ENCODE assay signal across 17 cellular contexts in genomic region chr4:2825184-2825506, GRCh38. TPM values are rescaled to one million over a fixed set of nuclear protein-coding genes. Genes with fewer than 3 reads are reported as not detected.
DNase-seq lines count a peak whose midpoint lies in the region; ATAC-seq and TF ChIP-seq lines count a peak whose summit lies in the region.
"Had no signal": no experiment of that assay in that cellular context is flagged by ENCODE, and none has a peak within 500 bp of the region (broad histone marks: within the 10 kb centered on the region; RNA-seq: fewer than 3 reads in every experiment).

No MANE protein-coding gene starts in this region.

- H3K9me3 ChIP-seq in right atrium auricular region (no peaks in the 10 kb centered on the region), BLaER1 (no peaks in the 10 kb centered on the region), neural progenitor cell (ENCODE audit: low read depth) (no peaks in the 10 kb centered on the region), testis (no peaks in the 10 kb centered on the region)

- intact Hi-C loops in Right ventricle myocardium inferior (cut with DNase I), result no loop called here
- intact Hi-C loops in testis (cut with DNase I; ENCODE audit: low total_unique reads), result no loop called here

- no peak overlapping the region for H3K4me3 ChIP-seq in right atrium auricular region
- no peak overlapping the region for H3K4me3 ChIP-seq in BLaER1
- no peak overlapping the region for H3K4me3 ChIP-seq in neural progenitor cell
- no peak overlapping the region for H3K4me3 ChIP-seq in testis
- H3K4me3 ChIP-seq: GM23248 had no signal

- no peak overlapping the region for H3K4me3 Mint-ChIP-seq in T-helper 2 cell treated with Interferon-gamma antibody and Interleukin-4, amounts not matched to agents 5 μg/mL and 100 μg/mL, for 36 hours
- H3K4me3 Mint-ChIP-seq in neural progenitor cell, result no peak overlapping the region
- H3K4me3 Mint-ChIP-seq: CD4-positive, alpha-beta memory T cell had no signal

- H3K9ac ChIP-seq in BLaER1, result no peak overlapping the region
- no peak overlapping the region for H3K9ac ChIP-seq in neural progenitor cell
- H3K9ac ChIP-seq: GM23248, KMS-11 had no signal

- H3K27me3 Mint-ChIP-seq in T-helper 2 cell treated with Interferon-gamma antibody and Interleukin-4, amounts not matched to agents 5 μg/mL and 100 μg/mL, for 36 hours (ENCODE audit: low read depth), result no peaks in the 10 kb centered on the region
- no peaks in the 10 kb centered on the region for H3K27me3 Mint-ChIP-seq in neural progenitor cell (ENCODE audit: insufficient read depth, low read depth)
- H3K27me3 Mint-ChIP-seq: CD4-positive, alpha-beta memory T cell had no signal

- H3F3A ChIP-seq in neural progenitor cell (ENCODE audit: low read depth), result no peaks in the 10 kb centered on the region

- no peak overlapping the region for H3K27ac ChIP-seq in right atrium auricular region
- no peak overlapping the region for H3K27ac ChIP-seq in BLaER1
- H3K27ac ChIP-seq in neural progenitor cell, result no peak overlapping the region
- no peak overlapping the region for H3K27ac ChIP-seq in testis
- H3K27ac ChIP-seq: GM23248, KMS-11 had no signal

- peak overlapping the region; percentile 10 for H3K27ac Mint-ChIP-seq in T-helper 2 cell treated with Interferon-gamma antibody and Interleukin-4, amounts not matched to agents 5 μg/mL and 100 μg/mL, for 36 hours
- H3K27ac Mint-ChIP-seq in neural progenitor cell, result peak overlapping the region; percentile 69

- H3K9me3 Mint-ChIP-seq in T-helper 2 cell treated with Interferon-gamma antibody and Interleukin-4, amounts not matched to agents 5 μg/mL and 100 μg/mL, for 36 hours, result no peaks in the 10 kb centered on the region
- H3K9me3 Mint-ChIP-seq in neural progenitor cell, result no peaks in the 10 kb centered on the region
- H3K9me3 Mint-ChIP-seq: CD4-positive, alpha-beta memory T cell had no signal

- H3K27me3 ChIP-seq in right atrium auricular region (no peaks in the 10 kb centered on the region), BLaER1 (no peaks in the 10 kb centered on the region), neural progenitor cell (no peaks in the 10 kb centered on the region), testis (no peaks in the 10 kb centered on the region)

- H3K4me1 Mint-ChIP-seq in T-helper 2 cell treated with Interferon-gamma antibody and Interleukin-4, amounts not matched to agents 5 μg/mL and 100 μg/mL, for 36 hours (ENCODE audit: low read depth), result no peaks in the 10 kb centered on the region
- H3K4me1 Mint-ChIP-seq in neural progenitor cell, result no peaks in the 10 kb centered on the region

- peaks cover 4% of the 10 kb centered on the region for H3K79me2 ChIP-seq in neural progenitor cell (ENCODE audit: low read depth)

- peaks cover 41% of the 10 kb centered on the region for H3K36me3 Mint-ChIP-seq in T-helper 2 cell treated with Interferon-gamma antibody and Interleukin-4, amounts not matched to agents 5 μg/mL and 100 μg/mL, for 36 hours (ENCODE audit: low read depth)
- H3K36me3 Mint-ChIP-seq in neural progenitor cell, result peaks cover 10% of the 10 kb centered on the region

- H3K36me3 ChIP-seq in right atrium auricular region (peaks cover 66% of the 10 kb centered on the region), BLaER1 (peaks cover 94% of the 10 kb centered on the region), neural progenitor cell (no peaks in the 10 kb centered on the region), testis (ENCODE audit: low read depth, missing control alignments) (no peaks in the 10 kb centered on the region)

- TF ChIP-seq POLR2A in testis (IDR thresholded peaks at IDR 0.05), result no peak

- H4K20me1 ChIP-seq in BLaER1 (peaks cover 85% of the 10 kb centered on the region), neural progenitor cell (ENCODE audit: low read depth) (no peaks in the 10 kb centered on the region)

- H3K4me2 ChIP-seq in BLaER1 (0 out of 2 replicates have a peak overlapping the region, but pooled peaks have one; percentile 0), neural progenitor cell (no peak overlapping the region)
- H3K4me2 ChIP-seq: KMS-11 had no signal

- H3K4me1 ChIP-seq in right atrium auricular region (peaks cover 0 to 5% of the 10 kb centered on the region in 2 donors), BLaER1 (peaks cover 39% of the 10 kb centered on the region), neural progenitor cell (no peaks in the 10 kb centered on the region), testis (peaks cover 7% of the 10 kb centered on the region)

- H2AFZ ChIP-seq in neural progenitor cell (replicated peaks), result no peak overlapping the region
- H2AFZ ChIP-seq: GM23248 had no signal

- no peak for ATAC-seq in Right ventricle myocardium inferior
- ATAC-seq: HCT116 had no signal

- TF ChIP-seq CTCF in right atrium auricular region (IDR thresholded peaks at IDR 0.05), result no peak
- TF ChIP-seq CTCF in neural progenitor cell (IDR thresholded peaks at IDR 0.05), result no peak
- TF ChIP-seq CTCF in testis (IDR thresholded peaks at IDR 0.05), result no peak

- WGBS in testis, 2 donors, result 75 to 76% methylated on average over 10 to 18 of the region's 18 CpGs

- peak; percentile 42 for DNase-seq in Right ventricle myocardium inferior (ENCODE audit: missing footprints)
- DNase-seq in right atrium auricular region (ENCODE audit: low spot score), result no peak
- DNase-seq in T-helper 2 cell treated with Interferon-gamma antibody and Interleukin-4, amounts not matched to agents 5 μg/mL and 100 μg/mL, for 36 hours (ENCODE audit: low spot score), result no peak
- no peak for DNase-seq in neural progenitor cell (ENCODE audit: low spot score)
- DNase-seq in HuH-7 (ENCODE audit: low spot score), result no peak
- DNase-seq in cerebellar cortex (ENCODE audit: low spot score), result no peak
- DNase-seq in testis, result no peak
- DNase-seq: CD4-positive, alpha-beta memory T cell; DMS153; GDM1; GM23248; NCI-H1417 treated with DMSO at 0.1 percent for 48 hours; NCI-H1930; NCI-H526 had no signal

RNA-seq across cellular contexts. Expression of gene ADD1, which starts 18.5 kb away (rescaled TPM):
- total RNA-seq in Right ventricle myocardium inferior (231 TPM), right atrium auricular region (100 to 1,000 TPM; 171 to 196 TPM), neural progenitor cell (ENCODE audit: low replicate concordance) (131 and 140 TPM in 2 replicates), testis (100 to 1,000 TPM; 318 to 355 TPM)
- 233 TPM for polyA plus RNA-seq in testis (ENCODE audit: insufficient read depth, low read depth, low replicate concordance)

RNA-seq across cellular contexts. Expression of gene SH3BP2, which starts 32.3 kb away (rescaled TPM):
- total RNA-seq in Right ventricle myocardium inferior (32.2 TPM), right atrium auricular region (10 to 100 TPM; 20.1 to 25.2 TPM), neural progenitor cell (ENCODE audit: low replicate concordance) (11.8 and 30.8 TPM in 2 replicates), testis (10 to 100 TPM; 45.0 to 47.3 TPM)
- 26.6 TPM for polyA plus RNA-seq in testis (ENCODE audit: insufficient read depth, low read depth, low replicate concordance)
